23 cellular contexts compared by ENCODE assay signal in the genomic region with DNA sequence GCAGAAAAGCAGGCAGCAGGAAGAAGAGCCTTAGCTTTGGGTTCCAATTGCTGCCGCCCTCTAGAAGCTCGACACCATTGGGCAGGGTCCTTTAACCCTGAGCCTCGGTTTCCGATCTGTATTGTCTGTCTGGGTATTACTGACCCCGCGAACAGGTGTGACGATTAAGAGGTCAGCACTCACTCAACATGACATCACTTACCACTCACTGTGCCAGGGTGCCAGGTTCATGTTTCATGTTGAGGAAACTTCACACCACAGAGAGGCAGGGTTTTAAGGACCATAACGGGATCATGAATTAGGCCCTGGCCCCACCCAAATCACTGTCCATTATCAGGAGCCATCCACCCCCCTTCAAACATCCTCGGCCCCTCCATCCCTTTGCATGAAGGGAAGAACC.
"Had no signal": no experiment of that assay in that cellular context is flagged by ENCODE, and none has a peak within 500 bp of the region (broad histone marks: within the 10 kb centered on the region; RNA-seq: fewer than 3 reads in every experiment).

No MANE protein-coding gene starts in this region.

- DNase-seq: activated CD4-positive, alpha-beta T cell treated with anti-CD3 and anti-CD28 coated beads, Interleukin-2, amount 10 ng/mL, durations not matched to agents 24 days and 14 days; activated CD8-positive, alpha-beta memory T cell treated with anti-CD3 and anti-CD28 coated beads, Interleukin-2, amount 50 U/mL, for 48 hours; activated gamma-delta T cell treated with Interleukin-2 at 50 U/mL for 16 hours; amniotic stem cell; effector CD8-positive, alpha-beta T cell; heart left ventricle; immature natural killer cell; left ventricle myocardium superior; mesenchymal stem cell; natural killer cell; spleen; stimulated activated CD8-positive, alpha-beta memory T cell treated with anti-CD3 and anti-CD28 coated beads, Interleukin-4, amount 100 ng/mL, for 48 hours; stimulated activated naive CD8-positive, alpha-beta T cell treated with anti-CD3 and anti-CD28 coated beads, Interleukin-15, Interleukin-2, amounts not matched to agents 100 U/mL and 50 U/mL, for 24 hours; T-cell; T-helper 9 cell; uterus had no signal

- H3K4me1 ChIP-seq: uterus had no signal

- H3K27ac ChIP-seq: esophagus muscularis mucosa, gastroesophageal sphincter, heart left ventricle, spleen, tibial nerve, uterus had no signal

- H3K4me3 ChIP-seq: esophagus muscularis mucosa, gastroesophageal sphincter, heart left ventricle, mucosa of descending colon, spleen, tibial nerve, uterus had no signal

- H3K9me3 ChIP-seq: esophagus muscularis mucosa, gastroesophageal sphincter, heart left ventricle, mucosa of descending colon, spleen, tibial nerve, uterus had no signal

- H3K36me3 Mint-ChIP-seq: activated naive CD4-positive, alpha-beta T cell treated with anti-CD3 and anti-CD28 coated beads, Interleukin-2, amount 50 U/mL, for 72 hours; natural killer cell had no signal

- FAIRE-seq: endothelial cell of umbilical vein had no signal

- ATAC-seq: activated naive CD4-positive, alpha-beta T cell treated with anti-CD3 and anti-CD28 coated beads, Interleukin-2, amount 50 U/mL, for 72 hours; gastroesophageal sphincter; heart left ventricle; left ventricle myocardium superior; natural killer cell; stimulated activated naive CD8-positive, alpha-beta T cell treated with anti-CD3 and anti-CD28 coated beads, Interleukin-15, Interleukin-2, amounts not matched to agents 100 U/mL and 50 U/mL, for 24 hours; T-cell had no signal

- H3K4me3 Mint-ChIP-seq: activated CD4-positive, alpha-beta T cell treated with anti-CD3 and anti-CD28 coated beads, Interleukin-2, amount 10 ng/mL, durations not matched to agents 24 days and 14 days; dendritic cell treated with granulocyte-macrophage colony-stimulating factor and Interleukin-4, amounts not matched to agents 40 ng/mL and 50 ng/mL, for 4 days; immature natural killer cell; natural killer cell; T-cell had no signal

- H3K36me3 ChIP-seq: uterus had no signal

- H3K27ac Mint-ChIP-seq: activated CD4-positive, alpha-beta T cell treated with anti-CD3 and anti-CD28 coated beads, Interleukin-2, amount 10 ng/mL, durations not matched to agents 24 days and 14 days; dendritic cell treated with granulocyte-macrophage colony-stimulating factor and Interleukin-4, amounts not matched to agents 40 ng/mL and 50 ng/mL, for 4 days; natural killer cell had no signal

- H3K9me3 Mint-ChIP-seq: activated CD4-positive, alpha-beta T cell treated with anti-CD3 and anti-CD28 coated beads, Interleukin-2, amount 10 ng/mL, durations not matched to agents 24 days and 14 days; activated naive CD4-positive, alpha-beta T cell treated with anti-CD3 and anti-CD28 coated beads, Interleukin-2, amount 50 U/mL, for 72 hours; dendritic cell treated with granulocyte-macrophage colony-stimulating factor and Interleukin-4, amounts not matched to agents 40 ng/mL and 50 ng/mL, for 4 days; immature natural killer cell; natural killer cell; T-cell had no signal

- H3K27me3 Mint-ChIP-seq: activated CD4-positive, alpha-beta T cell treated with anti-CD3 and anti-CD28 coated beads, Interleukin-2, amount 10 ng/mL, durations not matched to agents 24 days and 14 days; dendritic cell treated with granulocyte-macrophage colony-stimulating factor and Interleukin-4, amounts not matched to agents 40 ng/mL and 50 ng/mL, for 4 days; T-cell had no signal

- H3K27me3 ChIP-seq: esophagus muscularis mucosa, gastroesophageal sphincter, heart left ventricle, spleen, tibial nerve, uterus had no signal
